In genomic region chr5:160466121-160466520, GRCh38 we compare ENCODE assay signal across 1 cellular context.
A peak's percentile ranks its signal among the peaks of the same experiment; 100 is the strongest.
TF ChIP-seq lines count a peak whose summit lies in the region.

No MANE protein-coding gene starts in this region.

TF ChIP-seq in GM12878, 131 proteins besides CTCF, POLR2A, EP300 and RAD21:
- no peak for TF ChIP-seq CUX1 (IDR thresholded peaks at IDR 0.05; ENCODE audit: insufficient replicate concordance, low read depth, low read length)
- no peak for TF ChIP-seq PRDM15 (CRISPR knock-in tag; IDR thresholded peaks at IDR 0.05)
- no peak for TF ChIP-seq ESRRA (IDR thresholded peaks at IDR 0.05; ENCODE audit: low read length)
- TF ChIP-seq SIN3A (IDR thresholded peaks at IDR 0.05; ENCODE audit: low read depth, low read length) = no peak
- no peak for TF ChIP-seq MYC (IDR thresholded peaks at IDR 0.05; ENCODE audit: insufficient read depth, insufficient read length, insufficient replicate concordance, low read length, severe bottlenecking)
- TF ChIP-seq ATF3 (IDR thresholded peaks at IDR 0.05; ENCODE audit: borderline replicate concordance, extremely low read depth, low read depth, low read length) = no peak
- TF ChIP-seq MLLT1 (IDR thresholded peaks at IDR 0.05) = peak; percentile 66; the same call in 1 of the 2 replicates
